9 cellular contexts compared by ENCODE assay signal in the genomic region with DNA sequence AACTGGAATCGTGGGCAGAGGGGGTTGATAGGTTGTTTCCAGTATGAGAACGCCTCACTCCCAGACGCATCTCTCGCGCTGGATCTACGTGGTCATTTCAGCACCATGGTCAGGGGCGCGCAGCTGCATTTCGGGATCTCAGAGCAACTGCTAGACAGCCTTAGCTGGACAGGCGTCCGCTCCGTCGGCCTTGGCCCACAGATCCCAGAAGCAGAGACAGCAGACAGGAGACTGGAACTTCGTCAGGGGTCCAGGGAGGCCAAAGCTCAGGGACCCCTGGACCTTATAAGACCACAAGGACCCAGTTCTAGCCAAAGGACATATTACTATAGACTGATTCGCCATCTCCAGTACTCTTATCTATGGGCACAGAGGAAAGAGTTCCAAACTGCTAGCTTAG. TPM values are rescaled to one million over a fixed set of nuclear protein-coding genes. Genes with fewer than 3 reads are reported as not detected.
DNase-seq lines count a peak whose midpoint lies in the region; ATAC-seq and TF ChIP-seq lines count a peak whose summit lies in the region.
"Had no signal": no experiment of that assay in that cellular context is flagged by ENCODE, and none has a peak within 500 bp of the region (broad histone marks: within the 10 kb centered on the region; RNA-seq: fewer than 3 reads in every experiment).

No MANE protein-coding gene starts in this region.

- H3K27ac ChIP-seq in Panc1 (ENCODE audit: low read length) = no peak overlapping the region
- no peak overlapping the region for H3K27ac ChIP-seq in osteoblast (ENCODE audit: low read depth, low read length)
- H3K27ac ChIP-seq in gastrocnemius medialis = no peak overlapping the region
- H3K27ac ChIP-seq: stomach had no signal

- H2AFZ ChIP-seq in osteoblast (ENCODE audit: low read length) = no peak overlapping the region

- H3K4me2 ChIP-seq in osteoblast (ENCODE audit: insufficient read depth, low read length) = no peak overlapping the region

- TF ChIP-seq POLR2A in erythroblast (IDR thresholded peaks at IDR 0.05; ENCODE audit: low read length) (no peak), gastrocnemius medialis (IDR thresholded peaks at IDR 0.05) (no peak)

- peak; percentile 32 for DNase-seq in GM04504 (ENCODE audit: low read depth)
- no peak for DNase-seq in Panc1 (ENCODE audit: low read depth, low spot score)
- peak; percentile 25 to 41 for DNase-seq in erythroblast (lab: John Stamatoyannopoulos, UW)
- DNase-seq in osteoblast (ENCODE audit: insufficient read length, low spot score, missing footprints) = peak; percentile 97
- DNase-seq in COLO668 (lab: John Stamatoyannopoulos, UW; ENCODE audit: unreplicated experiment) = no peak
- DNase-seq in NCI-H187 treated with DMSO at 0.1 percent for 48 hours (lab: John Stamatoyannopoulos, UW) = no peak
- no peak for DNase-seq in gastrocnemius medialis
- DNase-seq: stomach had no signal

- H3K4me3 ChIP-seq in Panc1 (ENCODE audit: low read depth in 2 of 2, low read length in 2 of 2) = no peak overlapping the region
- H3K4me3 ChIP-seq in osteoblast (ENCODE audit: insufficient read depth, low read length) = no peak overlapping the region
- no peak overlapping the region for H3K4me3 ChIP-seq in gastrocnemius medialis
- H3K4me3 ChIP-seq: stomach had no signal

- in situ Hi-C loops in Panc1 (cut with HindIII; ENCODE audit: low pct_unique_long_range_greater_than_20kb, low sequenced_read_pairs) (no loop called here), gastrocnemius medialis (cut with MboI; ENCODE audit: low sequenced_read_pairs in 4 of 4) (no loop called here)

- no TSS peak for BruUV-seq in Panc1 (replicated peaks; lab: Mats Ljungman, UMichigan)

- POLR2A ChIA-PET in Panc1 (lab: Charles Lee) = no interaction called here

- ATAC-seq in Panc1 (0 out of 2 replicates have a peak, but pooled peaks have one; percentile 20), GM19455 (IDR thresholded peaks at IDR 0.05; ENCODE audit: unreplicated experiment) (no peak), gastrocnemius medialis (no peak)

- H3K36me3 ChIP-seq in Panc1 (ENCODE audit: control insufficient read depth, insufficient read depth, low read length) (no peaks in the 10 kb centered on the region), osteoblast (ENCODE audit: insufficient read depth, low read length) (no peaks in the 10 kb centered on the region), gastrocnemius medialis (no peaks in the 10 kb centered on the region)
- H3K36me3 ChIP-seq: stomach had no signal

- intact Hi-C loops in Panc1 (cut with micrococcal nuclease; ENCODE audit: unreplicated experiment) (no loop called here), gastrocnemius medialis (cut with DNase I; ENCODE audit: low total_unique reads) (no loop called here)

- H3K27me3 ChIP-seq in Panc1 (ENCODE audit: control insufficient read depth, insufficient read depth, low read length) (peaks cover 67% of the 10 kb centered on the region), osteoblast (ENCODE audit: insufficient read depth, low read length) (peaks cover 62% of the 10 kb centered on the region), gastrocnemius medialis (peaks cover 60 to 69% (median 61%) of the 10 kb centered on the region in 3 donors)

- no peaks in the 10 kb centered on the region for H3K79me2 ChIP-seq in osteoblast (ENCODE audit: insufficient read depth, low read length)

- H3K9me3 ChIP-seq in Panc1 (ENCODE audit: control insufficient read depth, insufficient read depth, low read depth, low read length) = no peaks in the 10 kb centered on the region
- H3K9me3 ChIP-seq in osteoblast (ENCODE audit: low read depth, low read length) = no peaks in the 10 kb centered on the region
- H3K9me3 ChIP-seq in gastrocnemius medialis = no peaks in the 10 kb centered on the region

- peaks cover 5% of the 10 kb centered on the region; the same call in 1 of the 2 replicates for H3K4me1 ChIP-seq in Panc1 (ENCODE audit: control insufficient read depth, insufficient read depth, low read length)
- no peaks in the 10 kb centered on the region for H3K4me1 ChIP-seq in osteoblast (ENCODE audit: insufficient read depth, low read length)
- peaks cover 2 to 4% of the 10 kb centered on the region in 2 donors for H3K4me1 ChIP-seq in gastrocnemius medialis

- peaks cover 2% of the 10 kb centered on the region for H4K20me1 ChIP-seq in osteoblast (ENCODE audit: insufficient read depth, low read length)

- TF ChIP-seq CTCF in Panc1 (IDR thresholded peaks at IDR 0.05) (no peak), osteoblast (IDR thresholded peaks at IDR 0.05; ENCODE audit: extremely low read depth, low read depth, low read length) (no peak), gastrocnemius medialis (IDR thresholded peaks at IDR 0.05 in 4 of 5, conservative IDR thresholded peaks at IDR 0.05 in 1 of 5) (no peak)

- CTCF ChIA-PET in Panc1 (lab: Charles Lee) = no interaction called here

RNA-seq across cellular contexts. Expression of a gene that starts 5.3 kb away (rescaled TPM):
- total RNA-seq in Panc1 (2021; ENCODE audit: unreplicated experiment) = not detected
- polyA plus RNA-seq in Panc1 (2012; ENCODE audit: insufficient read length) = not detected
- not detected in 2 replicates for total RNA-seq in osteoblast
- total RNA-seq in gastrocnemius medialis = not detected
- total RNA-seq: stomach had no signal
- polyA plus RNA-seq: stomach had no signal

Comparison
In these comparisons a context has a peak if more than half of its experiments do, and no peak if none do; other contexts are left out.
1. DNase-seq: peak in GM04504 (single experiment), erythroblast (2 of 2) and osteoblast (single experiment); none in Panc1 (single experiment), COLO668 (single experiment), NCI-H187 treated with DMSO at 0.1 percent for 48 hours (single experiment) and gastrocnemius medialis (0 of 2).